1 cellular context compared by ENCODE assay signal in the genomic region with DNA sequence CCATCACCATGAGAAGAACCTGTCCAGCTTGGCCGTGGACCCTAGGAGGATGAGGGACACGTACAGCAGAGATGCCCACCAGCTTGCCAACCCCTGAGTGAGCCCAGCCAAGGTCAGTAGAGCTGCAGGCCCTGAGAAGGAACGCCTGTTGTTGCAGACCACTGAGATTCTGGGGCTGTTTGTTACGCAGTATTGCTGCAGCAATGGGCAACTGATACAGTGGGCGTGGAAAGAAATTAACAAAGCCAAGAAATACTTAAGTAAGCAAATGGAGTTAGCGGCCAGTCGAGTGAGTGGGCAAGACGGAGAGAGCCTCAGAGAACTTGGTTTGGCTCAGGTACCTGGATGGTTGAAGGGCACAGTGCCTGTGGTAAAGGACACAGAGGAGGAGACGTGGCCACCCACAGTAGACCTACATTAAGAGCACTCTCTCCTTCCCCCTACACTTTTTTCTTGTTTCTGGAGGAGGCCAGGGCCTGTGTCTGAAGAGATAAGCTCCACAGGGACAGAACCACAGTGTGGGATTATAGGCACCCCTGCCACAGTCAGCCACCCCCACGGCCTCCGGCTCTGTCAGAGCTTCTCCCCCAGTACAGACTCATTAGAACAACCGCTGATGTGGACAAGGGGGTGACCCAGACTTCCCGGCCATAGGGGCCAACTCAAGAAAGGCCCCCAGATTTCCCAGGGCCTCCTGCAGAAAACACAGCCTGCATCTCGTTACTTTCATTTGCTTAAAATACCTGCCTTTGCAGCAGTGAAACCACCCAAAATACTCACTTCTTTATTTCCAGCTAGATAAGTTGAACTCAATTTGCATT.
TF ChIP-seq lines count a peak whose summit lies in the region.

No MANE protein-coding gene starts in this region.

TF ChIP-seq in K562, 482 proteins besides CTCF, POLR2A, EP300 and RAD21 (continued from another document and continues in another):
- TF ChIP-seq SIX5 (IDR thresholded peaks at IDR 0.05; ENCODE audit: borderline replicate concordance in 1 of 2, insufficient read depth in 1 of 2, low read depth in 1 of 2, low read length in 2 of 2) (no peak), SREBF2 (CRISPR knock-in tag; IDR thresholded peaks at IDR 0.05) (no peak), SMAD4 (CRISPR knock-in tag; conservative IDR thresholded peaks at IDR 0.05) (0 out of 2 replicates have a peak, but pooled peaks have one; percentile 32), TAF1 (IDR thresholded peaks at IDR 0.05; ENCODE audit: control insufficient read depth, extremely low read depth, insufficient read depth, low read length, severe bottlenecking) (no peak), RBM25 (IDR thresholded peaks at IDR 0.05; ENCODE audit: low read depth, low read length, severe bottlenecking) (peak; percentile 81), TAL1 (IDR thresholded peaks at IDR 0.05) (peak; percentile 47; the same call in 1 of the 2 replicates), ZNF23 (CRISPR knock-in tag; IDR thresholded peaks at IDR 0.05) (no peak), ZFPM2 (CRISPR knock-in tag; IDR thresholded peaks at IDR 0.05) (no peak), CLOCK (CRISPR knock-in tag; IDR thresholded peaks at IDR 0.05; ENCODE audit: borderline replicate concordance) (no peak), EGR1 (conservative IDR thresholded peaks at IDR 0.05) (peak; percentile 72), PPARD (CRISPR knock-in tag; IDR thresholded peaks at IDR 0.05) (no peak), SMARCB1 (IDR thresholded peaks at IDR 0.05; ENCODE audit: insufficient read length, low read depth) (no peak), ETS2 (tag; IDR thresholded peaks at IDR 0.05; ENCODE audit: borderline replicate concordance, poor library complexity, severe bottlenecking) (no peak), CBX5 (IDR thresholded peaks at IDR 0.05; ENCODE audit: borderline replicate concordance, low read depth) (no peak), HDAC8 (tag; IDR thresholded peaks at IDR 0.05) (no peak), NFE2 (IDR thresholded peaks at IDR 0.05; ENCODE audit: low read depth) (no peak), DPF2 (IDR thresholded peaks at IDR 0.05) (peak; percentile 62; the same call in 1 of the 2 replicates), PRDM10 (IDR thresholded peaks at IDR 0.05; ENCODE audit: partially characterized antibody) (peak; percentile 85), KAT8 (IDR thresholded peaks at IDR 0.05; ENCODE audit: low read depth) (no peak), SNIP1 (IDR thresholded peaks at IDR 0.05; ENCODE audit: low read depth) (no peak), CHAMP1 (IDR thresholded peaks at IDR 0.05) (no peak), GTF2E2 (tag; IDR thresholded peaks at IDR 0.05) (no peak), BRF1 (IDR thresholded peaks at IDR 0.05; ENCODE audit: borderline replicate concordance, extremely low read depth, insufficient read length) (no peak), FOXK1 (CRISPR knock-in tag; IDR thresholded peaks at IDR 0.05; ENCODE audit: borderline replicate concordance) (0 out of 2 replicates have a peak, but pooled peaks have one; percentile 19), ZNF766 (CRISPR knock-in tag; conservative IDR thresholded peaks at IDR 0.05) (no peak), ZNF253 (CRISPR knock-in tag; conservative IDR thresholded peaks at IDR 0.05) (no peak), ZNF609 (CRISPR knock-in tag; IDR thresholded peaks at IDR 0.05; ENCODE audit: borderline replicate concordance) (no peak), ZNF143 (CRISPR knock-in tag; IDR thresholded peaks at IDR 0.05) (no peak), SFPQ (IDR thresholded peaks at IDR 0.05; ENCODE audit: low read depth, low read length) (no peak), NUFIP1 (IDR thresholded peaks at IDR 0.05; ENCODE audit: partially characterized antibody) (no peak), MLX (CRISPR knock-in tag; conservative IDR thresholded peaks at IDR 0.05) (no peak), NFYB (IDR thresholded peaks at IDR 0.05; ENCODE audit: extremely low read depth, insufficient read length) (no peak), GMEB1 (CRISPR knock-in tag; IDR thresholded peaks at IDR 0.05) (no peak), ZNF395 (CRISPR knock-in tag; IDR thresholded peaks at IDR 0.05) (peak; percentile 35; the same call in 1 of the 2 replicates)
